In genomic region chr15:75647370-75648155, GRCh38 we compare ENCODE assay signal across 7 cellular contexts. TPM values are rescaled to one million over a fixed set of nuclear protein-coding genes. Genes with fewer than 3 reads are reported as not detected.
DNase-seq lines count a peak whose midpoint lies in the region; ATAC-seq and TF ChIP-seq lines count a peak whose summit lies in the region.

TSS of gene SNX33 (plus strand) at chr15:75647912. CDS start at chr15:75649103, 1,191 bp downstream.

- peaks cover 13% of the 10 kb centered on the region for H3K36me3 Mint-ChIP-seq in chondrocyte (ENCODE audit: low read depth)

- no peaks in the 10 kb centered on the region for H3K27me3 Mint-ChIP-seq in chondrocyte (ENCODE audit: low read depth)

- H3K4me1 Mint-ChIP-seq in chondrocyte (ENCODE audit: low read depth): peaks cover 53% of the 10 kb centered on the region

- TF ChIP-seq CTCF in GM13977 (IDR thresholded peaks at IDR 0.05; ENCODE audit: extremely low read depth, insufficient read depth, missing control alignments): peak; percentile 52
- peak; percentile 79 for TF ChIP-seq CTCF in chondrocyte (IDR thresholded peaks at IDR 0.05)

- H3K4me3 Mint-ChIP-seq in chondrocyte (ENCODE audit: unreplicated experiment): peak within 1 kb of the TSS; percentile 95

- DNase-seq in GM13977 (ENCODE audit: low spot score) (peak; percentile 82), MV-4-11 (lab: John Stamatoyannopoulos, UW) (peak; percentile 47), chondrocyte (ENCODE audit: low spot score) (no peak), islet precursor cell (peak; percentile 93)
- DNase-seq in stimulated activated CD4-positive, alpha-beta T cell treated with anti-CD3 and anti-CD28 coated beads, Interleukin-12 subunit alpha, Interleukin-12 subunit beta, amount 100 ng/mL, for 4 hours: peak; percentile 54

- ATAC-seq in activated CD4-positive, CD25-positive, alpha-beta regulatory T cell treated with anti-CD3 and anti-CD28 coated beads, Interleukin-2, amount 50 U/mL, for 24 hours: peak; percentile 60 to 67
- no peak for ATAC-seq in HG02938 (IDR thresholded peaks at IDR 0.05; ENCODE audit: unreplicated experiment)

- no peaks in the 10 kb centered on the region for H3K9me3 Mint-ChIP-seq in chondrocyte (ENCODE audit: low read depth)

- in situ Hi-C loops in GM13977 (cut with MboI; ENCODE audit: low pct_unique_long_range_greater_than_20kb, low sequenced_read_pairs, unreplicated experiment): loop anchor here (25.0 kb wide), 1 partner anchor 285 kb away; the partner anchor contains the start of gene MAN2C1

- peak within 1 kb of the TSS; percentile 95 for H3K27ac Mint-ChIP-seq in chondrocyte (ENCODE audit: unreplicated experiment)

RNA-seq across cellular contexts. Expression of gene SNX33, which starts in this region (rescaled TPM):
- 21.6 to 31.2 TPM (median 30.2 TPM) in 3 replicates for total RNA-seq in chondrocyte
